Comparison of ENCODE assay signal across 26 cellular contexts in the genomic region with DNA sequence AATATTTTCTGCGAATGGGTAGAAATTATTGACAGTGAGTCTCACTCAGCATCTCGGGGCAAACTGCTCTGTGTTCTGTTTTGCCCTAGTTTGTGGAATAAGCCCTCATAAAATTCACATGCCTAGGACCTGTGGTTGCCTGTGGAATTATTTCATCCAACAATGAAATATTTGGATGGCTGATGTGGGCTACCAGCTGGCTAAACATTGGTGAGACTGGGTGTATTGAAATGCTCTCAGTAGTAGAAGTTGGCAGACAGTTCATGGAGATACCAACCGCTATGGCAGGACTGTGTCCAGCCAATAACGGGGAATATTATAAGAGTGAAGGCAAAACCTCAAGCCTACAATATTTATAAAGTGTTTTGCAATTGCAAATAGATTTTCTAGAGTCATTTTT.
"Had no signal": no experiment of that assay in that cellular context is flagged by ENCODE, and none has a peak within 500 bp of the region (broad histone marks: within the 10 kb centered on the region; RNA-seq: fewer than 3 reads in every experiment).

No MANE protein-coding gene starts in this region.

- H3K4me1 ChIP-seq: left ventricle myocardium inferior had no signal

- H3K4me3 Mint-ChIP-seq: activated CD4-positive, alpha-beta T cell treated with anti-CD3 and anti-CD28 coated beads, Interleukin-2, amount 10 ng/mL, durations not matched to agents 7 days and 5 days; activated CD8-positive, alpha-beta memory T cell treated with anti-CD3 and anti-CD28 coated beads, Interleukin-2, amount 10 ng/mL, durations not matched to agents 7 days and 5 days; activated CD8-positive, alpha-beta T cell treated with anti-CD3 and anti-CD28 coated beads for 36 hours; activated naive CD4-positive, alpha-beta T cell treated with anti-CD3 and anti-CD28 coated beads, Interleukin-2, amount 10 ng/mL, durations not matched to agents 7 days and 5 days; brain; nephron progenitor cell; stimulated activated naive B cell treated with anti-CD40 and anti-IgM and Interleukin-4, amounts not matched to agents 10 μg/mL and 1 μg/mL and 100 μg/mL, for 72 hours; type B pancreatic cell had no signal

- H3K9ac ChIP-seq: parathyroid adenoma had no signal

- H2AFZ ChIP-seq: parathyroid adenoma had no signal

- H3K36me3 Mint-ChIP-seq: activated CD8-positive, alpha-beta memory T cell treated with anti-CD3 and anti-CD28 coated beads, Interleukin-2, amount 10 ng/mL, durations not matched to agents 7 days and 5 days; activated naive CD4-positive, alpha-beta T cell treated with anti-CD3 and anti-CD28 coated beads, Interleukin-2, amount 10 ng/mL, durations not matched to agents 7 days and 5 days; brain; stimulated activated naive B cell treated with anti-CD40 and anti-IgM and Interleukin-4, amounts not matched to agents 10 μg/mL and 1 μg/mL and 100 μg/mL, for 72 hours; type B pancreatic cell had no signal

- H3K27me3 Mint-ChIP-seq: activated CD8-positive, alpha-beta T cell treated with anti-CD3 and anti-CD28 coated beads for 36 hours; activated naive CD4-positive, alpha-beta T cell treated with anti-CD3 and anti-CD28 coated beads, Interleukin-2, amount 10 ng/mL, durations not matched to agents 7 days and 5 days; brain; stimulated activated naive B cell treated with anti-CD40 and anti-IgM and Interleukin-4, amounts not matched to agents 10 μg/mL and 1 μg/mL and 100 μg/mL, for 72 hours; type B pancreatic cell had no signal

- FAIRE-seq: small intestine had no signal

- ATAC-seq: activated CD8-positive, alpha-beta memory T cell treated with anti-CD3 and anti-CD28 coated beads, Interleukin-2, amount 10 ng/mL, durations not matched to agents 7 days and 5 days; activated CD8-positive, alpha-beta T cell treated with anti-CD3 and anti-CD28 coated beads for 36 hours; right cardiac atrium; stimulated activated naive B cell treated with anti-CD40 and anti-IgM and Interleukin-4, amounts not matched to agents 10 μg/mL and 1 μg/mL and 100 μg/mL, for 72 hours had no signal

- H3K27ac Mint-ChIP-seq: activated CD4-positive, alpha-beta T cell treated with anti-CD3 and anti-CD28 coated beads, Interleukin-2, amount 10 ng/mL, durations not matched to agents 7 days and 5 days; activated CD8-positive, alpha-beta memory T cell treated with anti-CD3 and anti-CD28 coated beads, Interleukin-2, amount 10 ng/mL, durations not matched to agents 7 days and 5 days; activated CD8-positive, alpha-beta T cell treated with anti-CD3 and anti-CD28 coated beads for 36 hours; activated naive CD4-positive, alpha-beta T cell treated with anti-CD3 and anti-CD28 coated beads, Interleukin-2, amount 10 ng/mL, durations not matched to agents 7 days and 5 days; nephron progenitor cell; stimulated activated naive B cell treated with anti-CD40 and anti-IgM and Interleukin-4, amounts not matched to agents 10 μg/mL and 1 μg/mL and 100 μg/mL, for 72 hours; type B pancreatic cell had no signal

- DNase-seq: activated CD4-positive, alpha-beta T cell treated with anti-CD3 and anti-CD28 coated beads, Interleukin-2, amount 10 ng/mL, durations not matched to agents 7 days and 5 days; activated CD4-positive, CD25-positive, alpha-beta regulatory T cell treated with anti-CD3 and anti-CD28 coated beads, Interleukin-2, amount 50 U/mL, for 72 hours; activated CD8-positive, alpha-beta memory T cell treated with anti-CD3 and anti-CD28 coated beads, Interleukin-2, amount 10 ng/mL, durations not matched to agents 7 days and 5 days; activated CD8-positive, alpha-beta T cell treated with anti-CD3 and anti-CD28 coated beads for 36 hours; activated effector memory CD4-positive, alpha-beta T cell treated with anti-CD3 and anti-CD28 coated beads, Interleukin-2, amount 50 U/mL, for 16 hours; activated naive CD4-positive, alpha-beta T cell treated with anti-CD3 and anti-CD28 coated beads, Interleukin-2, amount 10 ng/mL, durations not matched to agents 7 days and 5 days; activated T-cell treated with anti-CD3 and anti-CD28 coated beads for 4 hours; amygdala; dermis blood vessel endothelial cell; effector memory CD4-positive, alpha-beta T cell; foreskin melanocyte; glutamatergic neuron; hypothalamus; left ventricle myocardium inferior; mammary epithelial cell; midbrain; nephron progenitor cell; right cardiac atrium; small intestine; stimulated activated CD4-positive, alpha-beta T cell treated with anti-CD3 and anti-CD28 coated beads, Interleukin-15, amount 100 ng/mL, for 24 hours; stimulated activated CD8-positive, alpha-beta memory T cell treated with anti-CD3 and anti-CD28 coated beads, Interleukin-4, amount 100 ng/mL, for 48 hours; stimulated activated naive B cell treated with anti-CD40 and anti-IgM and Interleukin-4, amounts not matched to agents 10 μg/mL and 1 μg/mL and 100 μg/mL, for 72 hours had no signal

- H3K9me3 ChIP-seq: left ventricle myocardium inferior had no signal

- H3K9me3 Mint-ChIP-seq: activated naive CD4-positive, alpha-beta T cell treated with anti-CD3 and anti-CD28 coated beads, Interleukin-2, amount 10 ng/mL, durations not matched to agents 7 days and 5 days had no signal

- H3K36me3 ChIP-seq: left ventricle myocardium inferior had no signal

- H3K4me3 ChIP-seq: left ventricle myocardium inferior had no signal

- H3K79me2 ChIP-seq: parathyroid adenoma had no signal

- H3K27ac ChIP-seq: left ventricle myocardium inferior, parathyroid adenoma, VCaP had no signal

- H3K4me1 Mint-ChIP-seq: brain; stimulated activated naive B cell treated with anti-CD40 and anti-IgM and Interleukin-4, amounts not matched to agents 10 μg/mL and 1 μg/mL and 100 μg/mL, for 72 hours had no signal
